30 cellular contexts compared by ENCODE assay signal in the genomic region with DNA sequence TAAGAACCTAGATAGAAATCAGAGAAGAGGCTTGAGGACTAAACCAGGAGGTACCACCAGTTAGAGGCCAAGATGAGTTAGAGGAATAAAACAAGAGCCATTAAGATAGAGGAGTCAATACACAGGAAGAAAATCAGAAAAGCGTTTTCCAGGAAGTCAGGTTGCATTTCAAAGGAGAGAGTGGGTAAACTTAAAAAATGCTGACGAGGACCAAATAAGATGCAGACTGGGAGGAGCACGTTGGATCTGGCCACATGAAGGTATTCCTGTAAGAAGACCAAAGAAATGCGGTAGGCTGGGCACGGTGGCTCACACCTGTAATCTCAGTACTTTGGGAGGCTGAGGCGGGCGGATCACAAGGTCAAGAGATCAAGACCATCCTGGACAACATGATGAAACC.
"Had no signal": no experiment of that assay in that cellular context is flagged by ENCODE, and none has a peak within 500 bp of the region (broad histone marks: within the 10 kb centered on the region; RNA-seq: fewer than 3 reads in every experiment).

No MANE protein-coding gene starts in this region.

- H3K4me2 ChIP-seq: neural progenitor cell, smooth muscle cell had no signal

- DNase-seq: naive thymus-derived CD8-positive, alpha-beta T cell; occipital lobe; ovary; psoas muscle; right cardiac atrium; spleen; stimulated activated CD4-positive, alpha-beta T cell treated with anti-CD3 and anti-CD28 coated beads, Interleukin-12 subunit alpha, Interleukin-12 subunit beta, amount 100 ng/mL, for 4 hours; stimulated activated CD4-positive, alpha-beta T cell treated with anti-CD3 and anti-CD28 coated beads, Interleukin-1b, Interleukin-23, amount 100 ng/mL, for 48 hours; stimulated activated CD4-positive, alpha-beta T cell treated with anti-CD3 and anti-CD28 coated beads, Interleukin-4, amount 100 ng/mL, for 1 hour; stimulated activated CD4-positive, alpha-beta T cell treated with anti-CD3 and anti-CD28 coated beads, Interleukin-4, amount 100 ng/mL, for 4 hours; stimulated activated CD8-positive, alpha-beta memory T cell treated with anti-CD3 and anti-CD28 coated beads, Interleukin-4, amount 100 ng/mL, for 48 hours; stimulated activated naive CD4-positive, alpha-beta T cell; stimulated activated naive CD8-positive, alpha-beta T cell treated with anti-CD3 and anti-CD28 coated beads, Interleukin-15, amount 100 ng/mL, for 72 hours; stimulated activated naive CD8-positive, alpha-beta T cell treated with anti-CD3 and anti-CD28 coated beads, Interleukin-15, Interleukin-2, amounts not matched to agents 100 U/mL and 50 U/mL, for 24 hours; substantia nigra; testis; tibial artery; transverse colon; upper lobe of right lung; uterus had no signal

- H3K9ac ChIP-seq: neural progenitor cell, parathyroid adenoma had no signal

- H2AFZ ChIP-seq: neural progenitor cell, parathyroid adenoma had no signal

- H3K27me3 ChIP-seq: neural progenitor cell, ovary, spleen, suprapubic skin, testis, tibial artery, transverse colon, upper lobe of right lung, uterus had no signal

- H3K27ac Mint-ChIP-seq: naive thymus-derived CD8-positive, alpha-beta T cell; natural killer cell treated with Interleukin-12 subunit alpha and Interleukin-12 subunit beta and Interleukin-15 and Interleukin-18, amount 100 ng/mL, for 72 hours; neural progenitor cell; progenitor cell of endocrine pancreas; stimulated activated memory B cell treated with anti-CD40 and anti-IgM and Interleukin-4, amounts not matched to agents 10 μg/mL and 1 μg/mL and 100 μg/mL, for 72 hours; stimulated activated naive CD8-positive, alpha-beta T cell treated with anti-CD3 and anti-CD28 coated beads, Interleukin-15, amount 100 ng/mL, for 72 hours; type B pancreatic cell had no signal

- H3K27ac ChIP-seq: neural progenitor cell, ovary, parathyroid adenoma, psoas muscle, skin epidermis, spleen, suprapubic skin, testis, tibial artery, transverse colon, upper lobe of right lung, uterus had no signal

- H3K4me3 ChIP-seq: neural progenitor cell, ovary, psoas muscle, skin epidermis, smooth muscle cell, spleen, suprapubic skin, testis, tibial artery, transverse colon, upper lobe of right lung, uterus had no signal

- H3K4me1 ChIP-seq: neural progenitor cell, parathyroid adenoma, psoas muscle, spleen, suprapubic skin, testis, tibial artery, transverse colon, upper lobe of right lung, uterus had no signal

- H3K4me1 Mint-ChIP-seq: naive thymus-derived CD8-positive, alpha-beta T cell; neural progenitor cell; stimulated activated memory B cell treated with anti-CD40 and anti-IgM and Interleukin-4, amounts not matched to agents 10 μg/mL and 1 μg/mL and 100 μg/mL, for 72 hours; stimulated activated naive CD8-positive, alpha-beta T cell treated with anti-CD3 and anti-CD28 coated beads, Interleukin-15, amount 100 ng/mL, for 72 hours had no signal

- H3K9me3 ChIP-seq: ovary, psoas muscle, testis, transverse colon, upper lobe of right lung, uterus had no signal

- H3K27me3 Mint-ChIP-seq: naive thymus-derived CD8-positive, alpha-beta T cell; natural killer cell treated with Interleukin-12 subunit alpha and Interleukin-12 subunit beta and Interleukin-15 and Interleukin-18, amount 100 ng/mL, for 72 hours; progenitor cell of endocrine pancreas; stimulated activated memory B cell treated with anti-CD40 and anti-IgM and Interleukin-4, amounts not matched to agents 10 μg/mL and 1 μg/mL and 100 μg/mL, for 72 hours; stimulated activated naive CD8-positive, alpha-beta T cell treated with anti-CD3 and anti-CD28 coated beads, Interleukin-15, amount 100 ng/mL, for 72 hours; type B pancreatic cell had no signal

- H3K9me3 Mint-ChIP-seq: type B pancreatic cell had no signal

- H3K36me3 Mint-ChIP-seq: stimulated activated memory B cell treated with anti-CD40 and anti-IgM and Interleukin-4, amounts not matched to agents 10 μg/mL and 1 μg/mL and 100 μg/mL, for 72 hours; type B pancreatic cell had no signal

- H3K4me3 Mint-ChIP-seq: naive thymus-derived CD8-positive, alpha-beta T cell; natural killer cell treated with Interleukin-12 subunit alpha and Interleukin-12 subunit beta and Interleukin-15 and Interleukin-18, amount 100 ng/mL, for 72 hours; neural progenitor cell; stimulated activated memory B cell treated with anti-CD40 and anti-IgM and Interleukin-4, amounts not matched to agents 10 μg/mL and 1 μg/mL and 100 μg/mL, for 72 hours; stimulated activated naive CD8-positive, alpha-beta T cell treated with anti-CD3 and anti-CD28 coated beads, Interleukin-15, amount 100 ng/mL, for 72 hours; type B pancreatic cell had no signal

- H3K36me3 ChIP-seq: neural progenitor cell, ovary, spleen, suprapubic skin, tibial artery, transverse colon, upper lobe of right lung, uterus had no signal

- ATAC-seq: naive thymus-derived CD8-positive, alpha-beta T cell; natural killer cell treated with Interleukin-12 subunit alpha and Interleukin-12 subunit beta and Interleukin-15 and Interleukin-18, amount 100 ng/mL, for 72 hours; psoas muscle; right cardiac atrium; sciatic nerve; stimulated activated memory B cell treated with anti-CD40 and anti-IgM and Interleukin-4, amounts not matched to agents 10 μg/mL and 1 μg/mL and 100 μg/mL, for 72 hours; stimulated activated naive CD8-positive, alpha-beta T cell treated with anti-CD3 and anti-CD28 coated beads, Interleukin-15, amount 100 ng/mL, for 72 hours; stimulated activated naive CD8-positive, alpha-beta T cell treated with anti-CD3 and anti-CD28 coated beads, Interleukin-15, Interleukin-2, amounts not matched to agents 100 U/mL and 50 U/mL, for 24 hours; upper lobe of right lung had no signal
